Comparison of ENCODE assay signal across 8 cellular contexts in the genomic region with DNA sequence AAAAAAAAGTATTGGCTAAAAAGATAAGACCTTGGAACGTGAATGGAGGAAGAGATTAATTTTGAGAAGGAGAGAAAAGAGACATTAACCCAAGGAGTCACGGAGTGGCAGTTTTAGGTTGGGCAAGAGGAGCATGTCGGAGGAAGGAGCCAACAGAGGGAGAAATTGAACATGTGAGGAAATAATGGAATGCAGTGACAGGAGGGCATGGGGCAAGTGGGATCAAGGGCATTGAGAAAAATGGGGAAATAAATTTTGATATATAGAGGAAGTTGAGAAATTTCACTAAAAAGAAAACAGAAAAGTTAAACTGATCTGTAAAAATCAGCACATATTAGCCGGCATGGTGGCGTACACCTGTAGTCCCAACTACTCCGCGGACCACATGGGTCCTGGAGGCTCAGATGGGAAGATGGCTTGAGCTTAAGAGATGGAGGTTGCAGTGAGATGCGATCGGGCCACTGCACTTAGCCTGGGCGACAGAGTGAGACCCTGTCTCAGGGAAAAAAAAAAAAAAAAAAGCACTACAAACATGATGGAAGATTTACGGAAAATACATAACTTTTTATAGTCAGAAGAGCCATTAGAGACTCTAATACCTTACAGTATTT. TPM values are rescaled to one million over a fixed set of nuclear protein-coding genes. Genes with fewer than 3 reads are reported as not detected.
DNase-seq lines count a peak whose midpoint lies in the region; ATAC-seq and TF ChIP-seq lines count a peak whose summit lies in the region.

No MANE protein-coding gene starts in this region.

- H3K4me3 ChIP-seq in iPS-18a (ENCODE audit: low read length) = peak overlapping the region; percentile 82
- peak overlapping the region in 3 of 4 donors; percentile 75 to 96 (median 96) for H3K4me3 ChIP-seq in tibial nerve

- no peak for ATAC-seq in WTC11

- H3K27me3 ChIP-seq in iPS-18a (ENCODE audit: control insufficient read depth, insufficient read depth, low read length) = no peaks in the 10 kb centered on the region
- no peaks in the 10 kb centered on the region for H3K27me3 ChIP-seq in tibial nerve

- POLR2A ChIA-PET in WTC11 (lab: Charles Lee) = interaction anchor here (0.7 to 3.0 kb wide), 2 partner anchors 12 to 25 kb away, joined by 5 to 9 read pairs; partner anchors contain the start of gene STARD9

- H3K4me1 ChIP-seq in iPS-18a (ENCODE audit: control insufficient read depth, low read depth, low read length) (peaks cover 8% of the 10 kb centered on the region), tibial nerve (peaks cover 0 to 38% (median 22%) of the 10 kb centered on the region in 4 donors)

- H3K27me3 Mint-ChIP-seq in activated naive CD4-positive, alpha-beta T cell treated with anti-CD3 and anti-CD28 coated beads, Interleukin-2, amount 10 ng/mL, durations not matched to agents 7 days and 5 days = peaks cover 4% of the 10 kb centered on the region
- no peaks in the 10 kb centered on the region for H3K27me3 Mint-ChIP-seq in WTC11 (ENCODE audit: low read depth)

- CTCF ChIA-PET in activated naive CD4-positive, alpha-beta T cell treated with anti-CD3 and anti-CD28 coated beads, Interleukin-2, amount 10 ng/mL, durations not matched to agents 7 days and 5 days (lab: Charles Lee) = no interaction called here
- CTCF ChIA-PET in WTC11 (lab: Charles Lee) = no interaction called here

- peaks cover 34% of the 10 kb centered on the region for H3K36me3 Mint-ChIP-seq in activated naive CD4-positive, alpha-beta T cell treated with anti-CD3 and anti-CD28 coated beads, Interleukin-2, amount 10 ng/mL, durations not matched to agents 7 days and 5 days
- peaks cover 2% of the 10 kb centered on the region; the same call in 1 of the 2 replicates for H3K36me3 Mint-ChIP-seq in WTC11

- no peak for DNase-seq in activated naive CD4-positive, alpha-beta T cell treated with anti-CD3 and anti-CD28 coated beads, Interleukin-2, amount 10 ng/mL, durations not matched to agents 7 days and 5 days
- no peak for DNase-seq in activated naive CD4-positive, alpha-beta T cell (lab: John Stamatoyannopoulos, UW)
- DNase-seq in WTC11 (ENCODE audit: low spot score) (no peak), tibial nerve (ENCODE audit: low spot score in 2 of 2) (no peak), NCI-H187 (lab: John Stamatoyannopoulos, UW) (no peak), GM13977 (ENCODE audit: low spot score) (no peak), DMS 273 (lab: John Stamatoyannopoulos, UW; ENCODE audit: unreplicated experiment) (no peak)

- TF ChIP-seq EP300 in tibial nerve (IDR thresholded peaks at IDR 0.05) = no peak

- H3K36me3 ChIP-seq in iPS-18a (ENCODE audit: control insufficient read depth, low read depth, low read length) (peaks cover 4% of the 10 kb centered on the region), tibial nerve (peaks cover 0 to 11% (median 0%) of the 10 kb centered on the region in 3 donors)

- no peaks in the 10 kb centered on the region for H3K9me3 Mint-ChIP-seq in activated naive CD4-positive, alpha-beta T cell treated with anti-CD3 and anti-CD28 coated beads, Interleukin-2, amount 10 ng/mL, durations not matched to agents 7 days and 5 days
- H3K9me3 Mint-ChIP-seq in WTC11 = no peaks in the 10 kb centered on the region

- 71 to 72% methylated on average over 11 of the region's 11 CpGs for WGBS in tibial nerve, 2 donors

- no peak for TF ChIP-seq POLR2A in tibial nerve (IDR thresholded peaks at IDR 0.05)

- TF ChIP-seq CTCF in WTC11 (IDR thresholded peaks at IDR 0.05) = no peak
- no peak for TF ChIP-seq CTCF in tibial nerve (IDR thresholded peaks at IDR 0.05)
- no peak for TF ChIP-seq CTCF in GM13977 (IDR thresholded peaks at IDR 0.05; ENCODE audit: extremely low read depth, insufficient read depth, missing control alignments)

- H3K27ac ChIP-seq in iPS-18a (ENCODE audit: low read length) (no peak overlapping the region), tibial nerve (peak overlapping the region in 2 of 4 donors; percentile 94 to 98)

- H3K9me3 ChIP-seq in iPS-18a (ENCODE audit: control insufficient read depth, low read depth, low read length) (no peaks in the 10 kb centered on the region), tibial nerve (no peaks in the 10 kb centered on the region)

- peak overlapping the region; percentile 90 for H3K4me3 Mint-ChIP-seq in activated naive CD4-positive, alpha-beta T cell treated with anti-CD3 and anti-CD28 coated beads, Interleukin-2, amount 10 ng/mL, durations not matched to agents 7 days and 5 days
- H3K4me3 Mint-ChIP-seq in WTC11 = peak overlapping the region; percentile 93

- peaks cover 73% of the 10 kb centered on the region for H3K4me1 Mint-ChIP-seq in activated naive CD4-positive, alpha-beta T cell treated with anti-CD3 and anti-CD28 coated beads, Interleukin-2, amount 10 ng/mL, durations not matched to agents 7 days and 5 days
- peaks cover 14% of the 10 kb centered on the region for H3K4me1 Mint-ChIP-seq in WTC11

- H3K27ac Mint-ChIP-seq in activated naive CD4-positive, alpha-beta T cell treated with anti-CD3 and anti-CD28 coated beads, Interleukin-2, amount 10 ng/mL, durations not matched to agents 7 days and 5 days = peak overlapping the region; percentile 96
- H3K27ac Mint-ChIP-seq in WTC11 = no peak overlapping the region

- H3K9ac ChIP-seq in iPS-18a (ENCODE audit: low read length) = no peak overlapping the region

- in situ Hi-C loops in GM13977 (cut with MboI; ENCODE audit: low pct_unique_long_range_greater_than_20kb, low sequenced_read_pairs, unreplicated experiment) = no loop called here

TF ChIP-seq in WTC11, 78 proteins besides CTCF, POLR2A, EP300 and RAD21 (continues in another document):
- TF ChIP-seq FOXP4 (CRISPR knock-in tag; IDR thresholded peaks at IDR 0.05) = no peak
- TF ChIP-seq NR2C2 (CRISPR knock-in tag; IDR thresholded peaks at IDR 0.05) = no peak
- TF ChIP-seq ZBTB21 (CRISPR knock-in tag; IDR thresholded peaks at IDR 0.05; ENCODE audit: borderline replicate concordance) = no peak
- no peak for TF ChIP-seq ZNF219 (CRISPR knock-in tag; IDR thresholded peaks at IDR 0.05; ENCODE audit: borderline replicate concordance)
- no peak for TF ChIP-seq ZBTB43 (CRISPR knock-in tag; IDR thresholded peaks at IDR 0.05)
- no peak for TF ChIP-seq TP53 (CRISPR knock-in tag; IDR thresholded peaks at IDR 0.05)
- TF ChIP-seq SOX15 (CRISPR knock-in tag; IDR thresholded peaks at IDR 0.05) = no peak
- TF ChIP-seq, protein P1, sequence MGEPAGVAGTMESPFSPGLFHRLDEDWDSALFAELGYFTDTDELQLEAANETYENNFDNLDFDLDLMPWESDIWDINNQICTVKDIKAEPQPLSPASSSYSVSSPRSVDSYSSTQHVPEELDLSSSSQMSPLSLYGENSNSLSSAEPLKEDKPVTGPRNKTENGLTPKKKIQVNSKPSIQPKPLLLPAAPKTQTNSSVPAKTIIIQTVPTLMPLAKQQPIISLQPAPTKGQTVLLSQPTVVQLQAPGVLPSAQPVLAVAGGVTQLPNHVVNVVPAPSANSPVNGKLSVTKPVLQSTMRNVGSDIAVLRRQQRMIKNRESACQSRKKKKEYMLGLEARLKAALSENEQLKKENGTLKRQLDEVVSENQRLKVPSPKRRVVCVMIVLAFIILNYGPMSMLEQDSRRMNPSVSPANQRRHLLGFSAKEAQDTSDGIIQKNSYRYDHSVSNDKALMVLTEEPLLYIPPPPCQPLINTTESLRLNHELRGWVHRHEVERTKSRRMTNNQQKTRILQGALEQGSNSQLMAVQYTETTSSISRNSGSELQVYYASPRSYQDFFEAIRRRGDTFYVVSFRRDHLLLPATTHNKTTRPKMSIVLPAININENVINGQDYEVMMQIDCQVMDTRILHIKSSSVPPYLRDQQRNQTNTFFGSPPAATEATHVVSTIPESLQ (CRISPR knock-in tag; IDR thresholded peaks at IDR 0.05) = no peak

RNA-seq across cellular contexts. Expression of gene HAUS2, which starts 1.2 kb away (rescaled TPM):
- total RNA-seq in WTC11 (2021) = 17.9 to 23.2 TPM (median 20.0 TPM) in 3 replicates
- 10 to 100 TPM; 17.1 to 29.1 (median 24.2) TPM for total RNA-seq in tibial nerve

RNA-seq across cellular contexts. Expression of gene LRRC57, which starts 1.3 kb away (rescaled TPM):
- total RNA-seq in WTC11 (2021) = 11.5 to 14.3 TPM (median 13.3 TPM) in 3 replicates
- 10 to 100 TPM; 16.1 to 29.5 (median 21.6) TPM for total RNA-seq in tibial nerve

RNA-seq across cellular contexts. Expression of gene STARD9, which starts 25.5 kb away (rescaled TPM):
- 5.7 to 6.6 TPM (median 6.2 TPM) in 3 replicates for total RNA-seq in WTC11 (2021)
- total RNA-seq in tibial nerve = 10 to 100 TPM; 66.6 to 95.1 (median 80.3) TPM

RNA-seq across cellular contexts. Expression of gene SNAP23, which starts 54.5 kb away (rescaled TPM):
- total RNA-seq in WTC11 (2021) = 58.2 to 68.3 TPM (median 63.7 TPM) in 3 replicates
- total RNA-seq in tibial nerve = 10 to 100 TPM; 54.0 to 77.9 (median 64.0) TPM

RNA-seq across cellular contexts. Expression of gene ZNF106, which starts 58.9 kb away (rescaled TPM):
- total RNA-seq in WTC11 (2021) = 54.5 to 59.4 TPM (median 58.2 TPM) in 3 replicates
- total RNA-seq in tibial nerve = 10 to 100 TPM; 54.5 to 92.9 (median 63.9) TPM
